ENCODE assay signal across 19 cellular contexts in the genomic region with DNA sequence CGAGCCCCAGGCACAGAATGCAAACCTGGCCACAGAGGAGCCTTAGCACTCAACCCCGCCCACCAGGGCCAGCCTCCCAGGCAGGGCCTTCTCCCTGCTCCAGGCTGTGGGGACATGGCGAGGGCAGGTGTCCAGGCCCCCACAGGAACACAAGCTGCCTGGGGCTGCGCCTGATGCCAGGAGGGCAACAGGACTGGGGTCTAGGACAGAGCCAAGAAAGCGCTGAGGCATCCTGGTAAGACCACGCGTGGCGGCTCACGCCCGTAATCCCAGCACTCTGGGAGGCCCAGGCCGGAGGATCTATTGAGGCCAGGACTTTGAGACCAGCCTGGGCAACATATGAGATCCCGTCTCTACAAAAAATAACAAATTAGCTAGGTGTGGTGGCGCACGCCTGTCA. TPM values are rescaled to one million over a fixed set of nuclear protein-coding genes. Genes with fewer than 3 reads are reported as not detected.
DNase-seq lines count a peak whose midpoint lies in the region; ATAC-seq, FAIRE-seq and TF ChIP-seq lines count a peak whose summit lies in the region.
"Had no signal": no experiment of that assay in that cellular context is flagged by ENCODE, and none has a peak within 500 bp of the region (broad histone marks: within the 10 kb centered on the region; RNA-seq: fewer than 3 reads in every experiment).

No MANE protein-coding gene starts in this region.

- H3K9ac ChIP-seq in HepG2 (ENCODE audit: insufficient read depth, low read depth, low read length) = no peak overlapping the region
- H3K9ac ChIP-seq: BLaER1 treated with 17β-estradiol and CSF1 and Interleukin-3, amounts not matched to agents 10 nM and 100 nM had no signal

- H3K4me3 ChIP-seq in HepG2 (replicated peaks in 1 of 3; ENCODE audit: insufficient read depth in 1 of 3, low read depth in 2 of 3, low read length in 3 of 3) (no peak overlapping the region), right lobe of liver (no peak overlapping the region)
- H3K4me3 ChIP-seq: A549; BLaER1 treated with 17β-estradiol and CSF1 and Interleukin-3, amounts not matched to agents 10 nM and 100 nM had no signal

- H3K4me1 ChIP-seq in HepG2 (ENCODE audit: insufficient read depth, low read length) = no peaks in the 10 kb centered on the region
- H3K4me1 ChIP-seq in right lobe of liver = no peaks in the 10 kb centered on the region

- H3K9me3 ChIP-seq in HepG2 (ENCODE audit: low read length) (no peaks in the 10 kb centered on the region), right lobe of liver (no peaks in the 10 kb centered on the region)
- H3K9me3 ChIP-seq: A549; BLaER1 treated with 17β-estradiol and CSF1 and Interleukin-3, amounts not matched to agents 10 nM and 100 nM; Caco-2 had no signal

- DNase-seq in HepG2 (ENCODE audit: low spot score) (no peak), right lobe of liver (no peak)
- DNase-seq in stimulated activated CD4-positive, alpha-beta T cell treated with anti-CD3 and anti-CD28 coated beads, Interleukin-2, amount 100 ng/mL, for 48 hours = no peak
- DNase-seq: AML-193; Caco-2; Calu3; CD4-positive, alpha-beta T cell; CD8-positive, alpha-beta T cell; DMS79 treated with DMSO at 0.1 percent for 48 hours; GF-D8 had no signal

- no peak overlapping the region for H3K4me2 ChIP-seq in HepG2 (ENCODE audit: low read depth, low read length)
- H3K4me2 ChIP-seq: A549; BLaER1 treated with 17β-estradiol and CSF1 and Interleukin-3, amounts not matched to agents 10 nM and 100 nM had no signal

- 82% methylated on average over 10 of the region's 14 CpGs for WGBS in HepG2 (ENCODE audit: low lambda C conversion rate)
- 93% methylated on average over 2 of the region's 14 CpGs for WGBS in right lobe of liver (ENCODE audit: insufficient coverage, low coverage, low lambda C conversion rate, missing lambda C conversion rate)

- H3K36me3 ChIP-seq in HepG2 (replicated peaks in 1 of 2; ENCODE audit: control insufficient read depth in 1 of 2, insufficient read depth in 2 of 2, low read length in 2 of 2) = no peaks in the 10 kb centered on the region
- no peaks in the 10 kb centered on the region for H3K36me3 ChIP-seq in right lobe of liver

- H4K20me1 ChIP-seq in HepG2 (ENCODE audit: insufficient read depth, low read length) = 0 out of 2 replicates have a peak, but pooled peaks cover 5% of the 10 kb centered on the region

- intact Hi-C loops in HepG2 (cut with micrococcal nuclease; ENCODE audit: unreplicated experiment) = no loop called here
- intact Hi-C loops in right lobe of liver (cut with DNase I) = no loop called here

- TF ChIP-seq EP300 in HepG2 (IDR thresholded peaks at IDR 0.05; ENCODE audit: low read depth in 2 of 2, low read length in 2 of 2) (no peak), HepG2 (CRISPR knock-in tag; IDR thresholded peaks at IDR 0.05; ENCODE audit: borderline replicate concordance) (no peak)

- no peaks in the 10 kb centered on the region for H3K79me2 ChIP-seq in HepG2 (ENCODE audit: insufficient read depth, low read length)

- H3K27ac ChIP-seq in HepG2 (ENCODE audit: extremely low read length, insufficient read depth, low read length) (no peak overlapping the region), right lobe of liver (no peak overlapping the region), VCaP (peak overlapping the region; percentile 2; the same call in 1 of the 2 replicates)
- H3K27ac ChIP-seq: 22Rv1; A549; BLaER1 treated with 17β-estradiol and CSF1 and Interleukin-3, amounts not matched to agents 10 nM and 100 nM had no signal

- TF ChIP-seq POLR2A in HepG2 (IDR thresholded peaks at IDR 0.05; ENCODE audit: insufficient read depth in 1 of 2, low read depth in 2 of 2, low read length in 2 of 2) (no peak), right lobe of liver (IDR thresholded peaks at IDR 0.05) (no peak)

- TF ChIP-seq RAD21 in HepG2 (CRISPR knock-in tag; IDR thresholded peaks at IDR 0.05) = no peak

- ATAC-seq in HepG2 (no peak), right lobe of liver (no peak), HG02610 (IDR thresholded peaks at IDR 0.05; ENCODE audit: unreplicated experiment) (no peak)
- ATAC-seq: A549; CD8-positive, alpha-beta T cell had no signal

- FAIRE-seq in HepG2 (lab: Jason Lieb, UNC) = no peak
- FAIRE-seq: A549, D721Med, G401.6, GM12891, GM19239 had no signal

- CTCF ChIA-PET in HepG2 (lab: Yijun Ruan, JAX; ENCODE audit: low intra/inter-chr PET ratio, low total read pairs) = no interaction called here

- TF ChIP-seq CTCF in HepG2 (CRISPR knock-in tag; IDR thresholded peaks at IDR 0.05) (no peak), right lobe of liver (IDR thresholded peaks at IDR 0.05) (no peak), VCaP (conservative IDR thresholded peaks at IDR 0.05) (no peak)

- no peak overlapping the region for H2AFZ ChIP-seq in HepG2 (ENCODE audit: low read length)

- no TSS peak for BruUV-seq in HepG2 (replicated peaks; lab: Mats Ljungman, UMichigan)

- in situ Hi-C loops in HepG2 (cut with HindIII; ENCODE audit: extremely low pct_ligation_motif_present, low pct_unique_long_range_greater_than_20kb) = no loop called here

- H3K27me3 ChIP-seq in HepG2 (ENCODE audit: control insufficient read depth in 1 of 2, insufficient read depth in 2 of 2, low read length in 2 of 2) (peaks cover 4 to 57% of the 10 kb centered on the region in 2 experiments; a peak in 4 of 5 replicates), right lobe of liver (no peaks in the 10 kb centered on the region)
- H3K27me3 ChIP-seq: BLaER1 treated with 17β-estradiol and CSF1 and Interleukin-3, amounts not matched to agents 10 nM and 100 nM had no signal

- POLR2A ChIA-PET in HepG2 (lab: Yijun Ruan, JAX) = no interaction called here

TF ChIP-seq in HepG2, 621 proteins besides CTCF, POLR2A, EP300 and RAD21:
- TF ChIP-seq MED13 (CRISPR knock-in tag; IDR thresholded peaks at IDR 0.05) (no peak), RBFOX2 (IDR thresholded peaks at IDR 0.05; ENCODE audit: low read depth, low read length) (peak; percentile 45; the same call in 1 of the 2 replicates)

RNA-seq across cellular contexts. Expression of gene MEGF6, which starts 59.1 kb away (rescaled TPM):
- 0.76 and 1.9 TPM in 2 replicates for total RNA-seq in HepG2 (2016; rRNA removed; fragmentation: Illumina TruSeq; extraction: Trizol)
- total RNA-seq in HepG2 (2016; cell fraction: cytosol; rRNA removed; fragmentation: Illumina TruSeq; extraction: Trizol; ENCODE audit: low read depth) = 0.18 and 0.61 TPM in 2 replicates
- 0.70 and 2.7 TPM in 2 replicates for total RNA-seq in HepG2 (2016; cell fraction: insoluble cytoplasmic fraction; rRNA removed; fragmentation: Illumina TruSeq; extraction: Trizol)
- 0.52 and 0.96 TPM in 2 replicates for total RNA-seq in HepG2 (2016; cell fraction: membrane; rRNA removed; fragmentation: Illumina TruSeq; extraction: Trizol)
- total RNA-seq in HepG2 (2016; cell fraction: nucleus; rRNA removed; fragmentation: Illumina TruSeq; extraction: Trizol) = 2.7 and 3.4 TPM in 2 replicates
- polyA plus RNA-seq in HepG2 (2011; rRNA removed) = 1.9 and 3.5 TPM in 2 replicates
- 0.90 and 1.8 TPM in 2 replicates for polyA plus RNA-seq in HepG2 (2011; cell fraction: cytosol; rRNA removed)
- polyA plus RNA-seq in HepG2 (2011; cell fraction: nucleus; rRNA removed) = 68.1 and 94.7 TPM in 2 replicates
- polyA plus RNA-seq in HepG2 (2012) = 3.6 and 4.8 TPM in 2 replicates
- polyA plus RNA-seq in HepG2 (2016; cell fraction: cytosol; fragmentation: Illumina TruSeq; extraction: Trizol; ENCODE audit: low read depth) = 0.09 and 0.19 TPM in 2 replicates
- polyA plus RNA-seq in HepG2 (2016; cell fraction: insoluble cytoplasmic fraction; fragmentation: Illumina TruSeq; extraction: Trizol; ENCODE audit: low read depth) = 0.80 and 1.3 TPM in 2 replicates
- 0.19 and 0.34 TPM in 2 replicates for polyA plus RNA-seq in HepG2 (2016; cell fraction: membrane; fragmentation: Illumina TruSeq; extraction: Trizol; ENCODE audit: low read depth)
- polyA plus RNA-seq in HepG2 (2016; cell fraction: nucleus; fragmentation: Illumina TruSeq; extraction: Trizol; ENCODE audit: insufficient read depth, low read depth) = 8.1 and 10.4 TPM in 2 replicates
- 3.5 and 4.6 TPM in 2 replicates for polyA minus RNA-seq in HepG2 (2011; rRNA and poly(A)+ RNA removed; ENCODE audit: low replicate concordance)
- 1.7 and 2.4 TPM in 2 replicates for polyA minus RNA-seq in HepG2 (2011; cell fraction: cytosol; rRNA and poly(A)+ RNA removed)
- polyA minus RNA-seq in HepG2 (2011; cell fraction: nucleus; rRNA and poly(A)+ RNA removed) = 5.6 and 10.6 TPM in 2 replicates
- 1 to 10 TPM; 2.2 to 9.6 (median 4.4) TPM for total RNA-seq in right lobe of liver
